ENCODE assay signal across 8 cellular contexts in genomic region chr9:131677051-131677444, GRCh38.
DNase-seq lines count a peak whose midpoint lies in the region; ATAC-seq and TF ChIP-seq lines count a peak whose summit lies in the region.

No MANE protein-coding gene starts in this region.

- H3K27ac Mint-ChIP-seq in chondrocyte (ENCODE audit: unreplicated experiment) (peak overlapping the region; percentile 96), naive B cell (peak overlapping the region; percentile 93 to 99 (median 96))

- peaks cover 100% of the 10 kb centered on the region for H3K4me1 Mint-ChIP-seq in chondrocyte (ENCODE audit: low read depth)
- H3K4me1 Mint-ChIP-seq in naive B cell: peaks cover 84 to 100% (median 98%) of the 10 kb centered on the region in 3 donors

- no peak overlapping the region for H2AFZ ChIP-seq in ACC112 (ENCODE audit: low read length, unreplicated experiment)

- peak; percentile 38 for DNase-seq in LHCN-M2 (ENCODE audit: low read depth)
- no peak for DNase-seq in chondrocyte (ENCODE audit: low spot score)
- DNase-seq in naive B cell: no peak
- DNase-seq in SW480 (ENCODE audit: low spot score): no peak
- DNase-seq in OCI-M1 (lab: John Stamatoyannopoulos, UW): no peak

- no peaks in the 10 kb centered on the region for H3K36me3 Mint-ChIP-seq in chondrocyte (ENCODE audit: low read depth)
- no peaks in the 10 kb centered on the region for H3K36me3 Mint-ChIP-seq in naive B cell

- H3K36me3 ChIP-seq in ACC112 (ENCODE audit: insufficient read depth, low read length): no peaks in the 10 kb centered on the region

- peaks cover 55% of the 10 kb centered on the region for H3K79me2 ChIP-seq in ACC112 (ENCODE audit: control insufficient read depth, insufficient read depth, low read length, unreplicated experiment)

- H3K27me3 Mint-ChIP-seq in chondrocyte (ENCODE audit: low read depth) (no peaks in the 10 kb centered on the region), naive B cell (no peaks in the 10 kb centered on the region)

- H3K9me3 Mint-ChIP-seq in chondrocyte (ENCODE audit: low read depth): no peaks in the 10 kb centered on the region
- H3K9me3 Mint-ChIP-seq in naive B cell: no peaks in the 10 kb centered on the region

- no peak for TF ChIP-seq CTCF in chondrocyte (IDR thresholded peaks at IDR 0.05)

- ATAC-seq in naive B cell (ENCODE audit: low read depth in 2 of 2) (no peak), HG02852 (IDR thresholded peaks at IDR 0.05; ENCODE audit: unreplicated experiment) (no peak), GM21723 (IDR thresholded peaks at IDR 0.05; ENCODE audit: unreplicated experiment) (no peak)

- H3K4me3 Mint-ChIP-seq in chondrocyte (ENCODE audit: unreplicated experiment) (peak overlapping the region; percentile 56), naive B cell (peak overlapping the region; percentile 42 to 94 (median 84))

- H3K27ac ChIP-seq in ACC112 (ENCODE audit: low read depth, low read length): peak overlapping the region; percentile 91

- H3K4me1 ChIP-seq in ACC112 (ENCODE audit: control insufficient read depth, insufficient read depth, low read length, unreplicated experiment): peaks cover 53% of the 10 kb centered on the region

- no peaks in the 10 kb centered on the region for H3K27me3 ChIP-seq in ACC112 (ENCODE audit: insufficient read depth, low read length)

- peak overlapping the region; percentile 72 for H3K4me3 ChIP-seq in ACC112 (ENCODE audit: low read depth, low read length)
